Comparison of ENCODE assay signal across 9 cellular contexts in the genomic region with DNA sequence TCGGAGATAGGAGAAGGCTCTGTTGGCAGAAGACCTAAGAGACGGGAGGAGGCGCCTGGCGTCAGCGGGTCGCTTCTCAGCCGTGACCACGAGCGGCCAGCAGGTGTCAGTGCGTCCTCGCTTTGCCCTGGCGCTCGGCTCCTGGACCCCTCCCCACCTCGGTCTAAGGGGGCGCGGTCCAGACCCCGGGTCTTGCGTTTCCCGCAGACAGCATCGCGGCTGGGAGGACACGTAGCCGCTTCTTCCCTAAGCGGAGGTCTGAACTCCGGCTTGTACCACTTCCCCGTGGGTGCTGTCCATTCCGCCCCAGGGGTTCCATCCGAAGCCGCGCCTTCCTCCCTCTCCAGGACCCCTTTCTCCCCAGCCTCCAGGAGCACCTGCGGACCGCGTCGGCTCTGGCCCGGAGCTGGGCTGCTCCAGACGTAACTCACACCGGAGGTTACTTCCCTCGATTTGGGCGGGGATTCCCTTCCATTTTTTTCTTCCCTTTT. TPM values are rescaled to one million over a fixed set of nuclear protein-coding genes. Genes with fewer than 3 reads are reported as not detected.
DNase-seq lines count a peak whose midpoint lies in the region; ATAC-seq and TF ChIP-seq lines count a peak whose summit lies in the region.
"Had no signal": no experiment of that assay in that cellular context is flagged by ENCODE, and none has a peak within 500 bp of the region (broad histone marks: within the 10 kb centered on the region; RNA-seq: fewer than 3 reads in every experiment).

No MANE protein-coding gene starts in this region.

- H3K4me3 ChIP-seq in NT2/D1 (ENCODE audit: insufficient read length, low read depth), result peak overlapping the region; percentile 74
- H3K4me3 ChIP-seq in parathyroid adenoma (ENCODE audit: low read depth, low read length), result peak overlapping the region; percentile 45

- H3K27ac Mint-ChIP-seq in activated naive CD4-positive, alpha-beta T cell treated with anti-CD3 and anti-CD28 coated beads, Interleukin-2, amount 50 U/mL, for 72 hours, result no peak overlapping the region

- peaks cover 10 to 11% of the 10 kb centered on the region in 2 donors for H3K36me3 Mint-ChIP-seq in activated naive CD4-positive, alpha-beta T cell treated with anti-CD3 and anti-CD28 coated beads, Interleukin-2, amount 50 U/mL, for 72 hours

- H3K9me3 Mint-ChIP-seq in activated naive CD4-positive, alpha-beta T cell treated with anti-CD3 and anti-CD28 coated beads, Interleukin-2, amount 50 U/mL, for 72 hours, result no peaks in the 10 kb centered on the region

- H3K4me1 ChIP-seq in NT2/D1 (ENCODE audit: insufficient read depth, insufficient read length), result peaks cover 2% of the 10 kb centered on the region
- no peaks in the 10 kb centered on the region for H3K4me1 ChIP-seq in parathyroid adenoma

- peak overlapping the region; percentile 48 for H2AFZ ChIP-seq in parathyroid adenoma

- H3K4me2 ChIP-seq in parathyroid adenoma (ENCODE audit: low read length), result peak overlapping the region; percentile 68

- H3K9ac ChIP-seq in NT2/D1 (ENCODE audit: insufficient read length, low read depth) (peak overlapping the region; percentile 56), parathyroid adenoma (no peak overlapping the region)

- ATAC-seq in GM19397 (IDR thresholded peaks at IDR 0.05; ENCODE audit: unreplicated experiment) (peak; percentile 81), HG03558 (IDR thresholded peaks at IDR 0.05; ENCODE audit: extremely low read depth, unreplicated experiment) (peak; percentile 57), GM18873 (IDR thresholded peaks at IDR 0.05; ENCODE audit: low FRiP score, unreplicated experiment) (no peak)
- peak; percentile 75 to 76 for ATAC-seq in activated naive CD4-positive, alpha-beta T cell treated with anti-CD3 and anti-CD28 coated beads, Interleukin-2, amount 50 U/mL, for 72 hours

- H3K36me3 ChIP-seq in NT2/D1 (ENCODE audit: insufficient read depth, insufficient read length, low read length), result no peaks in the 10 kb centered on the region
- H3K36me3 ChIP-seq in parathyroid adenoma (ENCODE audit: control insufficient read depth, insufficient read depth, low read length), result no peaks in the 10 kb centered on the region

- peak; percentile 64 for TF ChIP-seq CTCF in parathyroid adenoma (IDR thresholded peaks at IDR 0.05)

- intact Hi-C loops in head of caudate nucleus (cut with DNase I), result no loop called here

- peaks cover 5% of the 10 kb centered on the region; the same call in 1 of the 2 replicates for H3K9me3 ChIP-seq in NT2/D1 (ENCODE audit: insufficient read depth, low read length)
- H3K9me3 ChIP-seq in parathyroid adenoma (ENCODE audit: control insufficient read depth, low read length), result no peaks in the 10 kb centered on the region

- no peak overlapping the region for H3K27ac ChIP-seq in parathyroid adenoma

- H3K27me3 ChIP-seq in NT2/D1 (ENCODE audit: insufficient read depth, insufficient read length) (peaks cover 15% of the 10 kb centered on the region), parathyroid adenoma (ENCODE audit: control insufficient read depth, insufficient read depth, low read length) (no peaks in the 10 kb centered on the region)

- DNase-seq in COLO668 (lab: John Stamatoyannopoulos, UW; ENCODE audit: unreplicated experiment) (peak; percentile 64), NT2/D1 (ENCODE audit: low read depth, low spot score) (peak; percentile 76), head of caudate nucleus (peak; percentile 25 to 85 (median 68))
- peak in 1 of 2 donors; percentile 67 for DNase-seq in activated naive CD4-positive, alpha-beta T cell treated with anti-CD3 and anti-CD28 coated beads, Interleukin-2, amount 50 U/mL, for 72 hours (ENCODE audit: low spot score in 2 of 2)

- no peaks in the 10 kb centered on the region for H3K79me2 ChIP-seq in parathyroid adenoma

RNA-seq across cellular contexts. Expression of a gene that starts 0.6 kb away (rescaled TPM):
- not detected for total RNA-seq in activated naive CD4-positive, alpha-beta T cell treated with anti-CD3 and anti-CD28 coated beads, Interleukin-2, amount 50 U/mL, for 72 hours
- total RNA-seq: activated CD8-positive, alpha-beta memory T cell treated with anti-CD3 and anti-CD28 coated beads for 36 hours had no signal
